Comparison of ENCODE assay signal across 1 cellular context in the genomic region with DNA sequence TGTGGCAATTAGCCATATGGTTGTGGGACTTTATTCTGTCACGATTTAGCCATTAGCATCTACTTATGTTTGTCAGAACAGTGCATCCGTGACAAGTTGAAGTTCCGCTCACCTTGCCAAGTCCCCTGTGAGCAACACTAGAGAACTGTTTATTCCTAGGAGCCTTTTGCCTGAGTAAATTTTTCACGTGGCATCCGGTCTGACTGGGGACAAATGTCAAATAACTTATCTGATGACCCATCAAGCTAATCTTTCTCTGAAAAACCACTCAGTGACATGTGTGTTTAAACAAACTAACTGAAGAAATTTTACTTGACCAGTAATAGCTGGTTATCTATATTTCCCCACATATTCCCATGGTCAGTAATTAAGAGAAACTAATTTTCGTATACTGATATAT.
TF ChIP-seq lines count a peak whose summit lies in the region.

No MANE protein-coding gene starts in this region.

TF ChIP-seq in H1, 55 proteins besides CTCF, POLR2A, EP300 and RAD21:
- TF ChIP-seq RFX5 (IDR thresholded peaks at IDR 0.05; ENCODE audit: borderline replicate concordance, low read depth, low read length) (no peak), NANOG (IDR thresholded peaks at IDR 0.05; ENCODE audit: insufficient read depth, low read depth, low read length, poor library complexity, severe bottlenecking) (no peak), CTBP2 (IDR thresholded peaks at IDR 0.05; ENCODE audit: borderline replicate concordance, insufficient read depth, insufficient read length, low read length) (no peak), POU5F1 (IDR thresholded peaks at IDR 0.05; ENCODE audit: low read depth, low read length) (no peak), JUN (IDR thresholded peaks at IDR 0.05; ENCODE audit: low read depth, low read length) (no peak), ATF3 (IDR thresholded peaks at IDR 0.05; ENCODE audit: insufficient read depth, low read depth, low read length) (no peak), TEAD4 (IDR thresholded peaks at IDR 0.05; ENCODE audit: low read depth, low read length) (no peak), SRF (IDR thresholded peaks at IDR 0.05; ENCODE audit: low read depth, low read length) (no peak), CBX5 (IDR thresholded peaks at IDR 0.05; ENCODE audit: low read depth, low read length) (no peak), SP1 (IDR thresholded peaks at IDR 0.05; ENCODE audit: low read depth, low read length) (no peak), SAP30 (IDR thresholded peaks at IDR 0.05; ENCODE audit: insufficient read depth, insufficient replicate concordance, low read length) (no peak), FOSL1 (IDR thresholded peaks at IDR 0.05; ENCODE audit: insufficient read depth, low read depth, low read length) (no peak), EZH2 (IDR thresholded peaks at IDR 0.05; ENCODE audit: low read depth, low read length, severe bottlenecking) (no peak)
